In genomic region chr7:89401099-89401498, GRCh38 we compare ENCODE assay signal across 25 cellular contexts.
"Had no signal": no experiment of that assay in that cellular context is flagged by ENCODE, and none has a peak within 500 bp of the region (broad histone marks: within the 10 kb centered on the region; RNA-seq: fewer than 3 reads in every experiment).

No MANE protein-coding gene starts in this region.

- H3K9me3 ChIP-seq: ovary, psoas muscle, transverse colon had no signal

- H3K4me1 Mint-ChIP-seq: activated B cell treated with CpG ODN at 0.5 μM for 24 hours; activated CD4-positive, alpha-beta T cell treated with anti-CD3 and anti-CD28 coated beads for 36 hours; activated naive CD4-positive, alpha-beta T cell treated with anti-CD3 and anti-CD28 coated beads, Interleukin-2, amount 10 ng/mL, durations not matched to agents 7 days and 5 days; mesothelial cell of epicardium; stimulated activated effector memory CD8-positive, alpha-beta T cell treated with anti-CD3 and anti-CD28 coated beads, Interleukin-12 subunit alpha, Interleukin-12 subunit beta, amount 100 ng/mL, for 72 hours; stimulated activated naive CD8-positive, alpha-beta T cell treated with anti-CD3 and anti-CD28 coated beads, Interleukin-15, amount 100 ng/mL, for 72 hours had no signal

- ATAC-seq: activated CD4-positive, alpha-beta T cell treated with anti-CD3 and anti-CD28 coated beads for 36 hours; naive thymus-derived CD8-positive, alpha-beta T cell; psoas muscle; stimulated activated effector memory CD8-positive, alpha-beta T cell treated with anti-CD3 and anti-CD28 coated beads, Interleukin-12 subunit alpha, Interleukin-12 subunit beta, amount 100 ng/mL, for 72 hours; stimulated activated naive CD8-positive, alpha-beta T cell treated with anti-CD3 and anti-CD28 coated beads, Interleukin-15, amount 100 ng/mL, for 72 hours had no signal

- H3K27me3 Mint-ChIP-seq: activated B cell treated with CpG ODN at 0.5 μM for 24 hours; activated CD4-positive, alpha-beta T cell treated with anti-CD3 and anti-CD28 coated beads for 36 hours; activated naive CD4-positive, alpha-beta T cell treated with anti-CD3 and anti-CD28 coated beads, Interleukin-2, amount 10 ng/mL, durations not matched to agents 7 days and 5 days; stimulated activated naive CD8-positive, alpha-beta T cell treated with anti-CD3 and anti-CD28 coated beads, Interleukin-15, amount 100 ng/mL, for 72 hours had no signal

- H3K4me3 Mint-ChIP-seq: activated B cell treated with CpG ODN at 0.5 μM for 24 hours; activated CD4-positive, alpha-beta T cell treated with anti-CD3 and anti-CD28 coated beads for 36 hours; activated naive CD4-positive, alpha-beta T cell treated with anti-CD3 and anti-CD28 coated beads, Interleukin-2, amount 10 ng/mL, durations not matched to agents 7 days and 5 days; mesothelial cell of epicardium; naive thymus-derived CD8-positive, alpha-beta T cell; stimulated activated effector memory CD8-positive, alpha-beta T cell treated with anti-CD3 and anti-CD28 coated beads, Interleukin-12 subunit alpha, Interleukin-12 subunit beta, amount 100 ng/mL, for 72 hours; stimulated activated naive CD8-positive, alpha-beta T cell treated with anti-CD3 and anti-CD28 coated beads, Interleukin-15, amount 100 ng/mL, for 72 hours; T-helper 1 cell treated with Interleukin-12 subunit alpha and Interleukin-12 subunit beta and Interleukin-4 antibody, amounts not matched to agents 30 μg/mL and 1 μg/mL, for 36 hours had no signal

- H3K36me3 Mint-ChIP-seq: activated naive CD4-positive, alpha-beta T cell treated with anti-CD3 and anti-CD28 coated beads, Interleukin-2, amount 10 ng/mL, durations not matched to agents 7 days and 5 days; mesothelial cell of epicardium; naive thymus-derived CD8-positive, alpha-beta T cell; stimulated activated effector memory CD8-positive, alpha-beta T cell treated with anti-CD3 and anti-CD28 coated beads, Interleukin-12 subunit alpha, Interleukin-12 subunit beta, amount 100 ng/mL, for 72 hours had no signal

- H3K9me3 Mint-ChIP-seq: mesothelial cell of epicardium had no signal

- H3K4me3 ChIP-seq: ovary, psoas muscle, transverse colon had no signal

- DNase-seq: activated B cell treated with CpG ODN at 0.5 μM for 24 hours; activated CD4-positive, alpha-beta T cell treated with anti-CD3 and anti-CD28 coated beads for 36 hours; activated CD4-positive, alpha-beta T cell treated with anti-CD3 and anti-CD28 coated beads, Interleukin-2, amount 50 U/mL, for 48 hours; activated effector memory CD4-positive, alpha-beta T cell treated with Interleukin-2 at 50 U/mL for 16 hours; activated naive CD4-positive, alpha-beta T cell treated with anti-CD3 and anti-CD28 coated beads, Interleukin-2, amount 10 ng/mL, durations not matched to agents 7 days and 5 days; activated T-cell treated with anti-CD3 and anti-CD28 coated beads, Interleukin-2, amount 50 U/mL, for 48 hours; brain microvascular endothelial cell; central memory CD4-positive, alpha-beta T cell; dermis blood vessel endothelial cell; effector CD8-positive, alpha-beta T cell; erythroblast; foreskin melanocyte; hypothalamus; naive thymus-derived CD8-positive, alpha-beta T cell; ovary; psoas muscle; right cardiac atrium; stimulated activated CD4-positive, alpha-beta T cell treated with anti-CD3 and anti-CD28 coated beads, Interleukin-2, amount 100 ng/mL, for 24 hours; stimulated activated naive CD8-positive, alpha-beta T cell treated with anti-CD3 and anti-CD28 coated beads, Interleukin-15, amount 100 ng/mL, for 72 hours; T1000; transverse colon had no signal

- H3K36me3 ChIP-seq: brain microvascular endothelial cell, neutrophil, ovary, transverse colon had no signal

- H3K27ac ChIP-seq: brain microvascular endothelial cell, neutrophil, psoas muscle, transverse colon had no signal

- H3K27me3 ChIP-seq: brain microvascular endothelial cell, neutrophil, ovary, transverse colon had no signal

- H3K27ac Mint-ChIP-seq: activated B cell treated with CpG ODN at 0.5 μM for 24 hours; activated CD4-positive, alpha-beta T cell treated with anti-CD3 and anti-CD28 coated beads for 36 hours; activated naive CD4-positive, alpha-beta T cell treated with anti-CD3 and anti-CD28 coated beads, Interleukin-2, amount 10 ng/mL, durations not matched to agents 7 days and 5 days; mesothelial cell of epicardium; naive thymus-derived CD8-positive, alpha-beta T cell; stimulated activated effector memory CD8-positive, alpha-beta T cell treated with anti-CD3 and anti-CD28 coated beads, Interleukin-12 subunit alpha, Interleukin-12 subunit beta, amount 100 ng/mL, for 72 hours; stimulated activated naive CD8-positive, alpha-beta T cell treated with anti-CD3 and anti-CD28 coated beads, Interleukin-15, amount 100 ng/mL, for 72 hours; T-helper 1 cell treated with Interleukin-12 subunit alpha and Interleukin-12 subunit beta and Interleukin-4 antibody, amounts not matched to agents 30 μg/mL and 1 μg/mL, for 36 hours had no signal

- H3K4me1 ChIP-seq: psoas muscle, transverse colon had no signal
